In the genomic region with DNA sequence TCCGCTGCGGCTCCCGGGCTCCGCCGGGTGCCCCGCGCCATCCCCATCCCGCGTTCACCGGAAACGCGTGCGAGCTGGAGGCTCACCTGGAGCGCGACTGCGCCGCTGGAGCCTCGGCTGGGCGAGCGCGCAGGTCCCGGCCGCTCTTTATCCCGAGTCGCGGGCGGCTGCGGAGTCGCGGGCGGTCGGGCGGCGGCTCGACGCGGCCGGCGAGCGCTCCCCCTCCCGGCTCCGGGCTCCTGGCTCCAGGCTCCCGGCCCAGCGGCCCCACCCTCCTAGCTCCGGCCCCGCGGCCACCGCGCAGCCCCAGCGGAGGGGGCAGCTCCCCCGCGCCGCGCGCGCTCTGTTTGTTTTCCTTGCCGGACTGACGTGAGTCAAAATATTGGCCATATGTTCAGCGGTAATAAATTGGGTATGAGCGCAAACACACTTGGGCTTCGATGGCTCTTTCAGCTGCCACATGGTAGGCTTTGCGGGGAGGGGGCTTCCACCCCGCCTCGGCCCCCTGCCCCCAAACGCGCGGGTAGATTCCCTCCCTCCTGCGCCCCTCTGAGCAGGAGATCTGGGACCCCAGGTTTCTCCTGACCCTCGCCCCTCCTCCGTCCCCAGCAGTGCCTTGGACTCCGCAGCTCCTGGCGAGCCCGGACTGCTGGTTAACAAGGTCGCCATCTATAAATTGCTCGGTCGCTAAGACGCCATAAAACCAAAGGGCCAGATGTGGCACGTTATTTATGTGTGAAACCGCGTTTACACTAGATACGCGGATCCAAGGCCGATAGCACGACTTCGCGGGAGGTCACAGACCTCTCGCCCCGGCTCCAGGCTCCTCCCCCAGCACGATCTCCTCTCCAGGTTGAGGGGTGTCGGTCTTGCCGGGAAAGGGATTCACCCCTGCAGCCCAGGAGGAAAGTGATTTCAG, we compare ENCODE assay signal across 1 cellular context.
TF ChIP-seq lines count a peak whose summit lies in the region.

No MANE protein-coding gene starts in this region.

TF ChIP-seq in SK-N-SH, 30 proteins besides CTCF, POLR2A, EP300 and RAD21 (continued from another document):
- TF ChIP-seq, protein P1, sequence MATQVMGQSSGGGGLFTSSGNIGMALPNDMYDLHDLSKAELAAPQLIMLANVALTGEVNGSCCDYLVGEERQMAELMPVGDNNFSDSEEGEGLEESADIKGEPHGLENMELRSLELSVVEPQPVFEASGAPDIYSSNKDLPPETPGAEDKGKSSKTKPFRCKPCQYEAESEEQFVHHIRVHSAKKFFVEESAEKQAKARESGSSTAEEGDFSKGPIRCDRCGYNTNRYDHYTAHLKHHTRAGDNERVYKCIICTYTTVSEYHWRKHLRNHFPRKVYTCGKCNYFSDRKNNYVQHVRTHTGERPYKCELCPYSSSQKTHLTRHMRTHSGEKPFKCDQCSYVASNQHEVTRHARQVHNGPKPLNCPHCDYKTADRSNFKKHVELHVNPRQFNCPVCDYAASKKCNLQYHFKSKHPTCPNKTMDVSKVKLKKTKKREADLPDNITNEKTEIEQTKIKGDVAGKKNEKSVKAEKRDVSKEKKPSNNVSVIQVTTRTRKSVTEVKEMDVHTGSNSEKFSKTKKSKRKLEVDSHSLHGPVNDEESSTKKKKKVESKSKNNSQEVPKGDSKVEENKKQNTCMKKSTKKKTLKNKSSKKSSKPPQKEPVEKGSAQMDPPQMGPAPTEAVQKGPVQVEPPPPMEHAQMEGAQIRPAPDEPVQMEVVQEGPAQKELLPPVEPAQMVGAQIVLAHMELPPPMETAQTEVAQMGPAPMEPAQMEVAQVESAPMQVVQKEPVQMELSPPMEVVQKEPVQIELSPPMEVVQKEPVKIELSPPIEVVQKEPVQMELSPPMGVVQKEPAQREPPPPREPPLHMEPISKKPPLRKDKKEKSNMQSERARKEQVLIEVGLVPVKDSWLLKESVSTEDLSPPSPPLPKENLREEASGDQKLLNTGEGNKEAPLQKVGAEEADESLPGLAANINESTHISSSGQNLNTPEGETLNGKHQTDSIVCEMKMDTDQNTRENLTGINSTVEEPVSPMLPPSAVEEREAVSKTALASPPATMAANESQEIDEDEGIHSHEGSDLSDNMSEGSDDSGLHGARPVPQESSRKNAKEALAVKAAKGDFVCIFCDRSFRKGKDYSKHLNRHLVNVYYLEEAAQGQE (IDR thresholded peaks at IDR 0.05; ENCODE audit: low read depth, low read length), result no peak
- TF ChIP-seq RCOR1 (IDR thresholded peaks at IDR 0.05; ENCODE audit: low read length) (no peak), NRF1 (IDR thresholded peaks at IDR 0.05; ENCODE audit: low read depth, low read length) (no peak), YY1 (IDR thresholded peaks at IDR 0.05; ENCODE audit: low read depth) (no peak), FOSL2 (IDR thresholded peaks at IDR 0.05; ENCODE audit: borderline replicate concordance, low read depth) (no peak), RFX5 (IDR thresholded peaks at IDR 0.05; ENCODE audit: low read length) (no peak), MXI1 (IDR thresholded peaks at IDR 0.05; ENCODE audit: low read depth, low read length) (no peak), TAF1 (IDR thresholded peaks at IDR 0.05; ENCODE audit: borderline replicate concordance, low read depth, low read length) (no peak), TCF12 (IDR thresholded peaks at IDR 0.05) (no peak), SMC3 (IDR thresholded peaks at IDR 0.05; ENCODE audit: low read depth, low read length) (no peak), NFIC (IDR thresholded peaks at IDR 0.05; ENCODE audit: borderline replicate concordance) (no peak), CHD2 (IDR thresholded peaks at IDR 0.05; ENCODE audit: low read length, partially characterized antibody) (no peak), MEF2A (IDR thresholded peaks at IDR 0.05; ENCODE audit: borderline replicate concordance, low read depth) (no peak), SIN3A (IDR thresholded peaks at IDR 0.05; ENCODE audit: borderline replicate concordance, low read depth, low read length) (no peak)
- TF ChIP-seq, protein P2, sequence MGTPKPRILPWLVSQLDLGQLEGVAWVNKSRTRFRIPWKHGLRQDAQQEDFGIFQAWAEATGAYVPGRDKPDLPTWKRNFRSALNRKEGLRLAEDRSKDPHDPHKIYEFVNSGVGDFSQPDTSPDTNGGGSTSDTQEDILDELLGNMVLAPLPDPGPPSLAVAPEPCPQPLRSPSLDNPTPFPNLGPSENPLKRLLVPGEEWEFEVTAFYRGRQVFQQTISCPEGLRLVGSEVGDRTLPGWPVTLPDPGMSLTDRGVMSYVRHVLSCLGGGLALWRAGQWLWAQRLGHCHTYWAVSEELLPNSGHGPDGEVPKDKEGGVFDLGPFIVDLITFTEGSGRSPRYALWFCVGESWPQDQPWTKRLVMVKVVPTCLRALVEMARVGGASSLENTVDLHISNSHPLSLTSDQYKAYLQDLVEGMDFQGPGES (IDR thresholded peaks at IDR 0.05; ENCODE audit: low read depth, low read length), result no peak
- TF ChIP-seq, protein P3, sequence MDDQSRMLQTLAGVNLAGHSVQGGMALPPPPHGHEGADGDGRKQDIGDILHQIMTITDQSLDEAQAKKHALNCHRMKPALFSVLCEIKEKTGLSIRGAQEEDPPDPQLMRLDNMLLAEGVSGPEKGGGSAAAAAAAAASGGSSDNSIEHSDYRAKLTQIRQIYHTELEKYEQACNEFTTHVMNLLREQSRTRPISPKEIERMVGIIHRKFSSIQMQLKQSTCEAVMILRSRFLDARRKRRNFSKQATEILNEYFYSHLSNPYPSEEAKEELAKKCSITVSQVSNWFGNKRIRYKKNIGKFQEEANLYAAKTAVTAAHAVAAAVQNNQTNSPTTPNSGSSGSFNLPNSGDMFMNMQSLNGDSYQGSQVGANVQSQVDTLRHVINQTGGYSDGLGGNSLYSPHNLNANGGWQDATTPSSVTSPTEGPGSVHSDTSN (IDR thresholded peaks at IDR 0.05), result no peak
